8 cellular contexts compared by ENCODE assay signal in the genomic region with DNA sequence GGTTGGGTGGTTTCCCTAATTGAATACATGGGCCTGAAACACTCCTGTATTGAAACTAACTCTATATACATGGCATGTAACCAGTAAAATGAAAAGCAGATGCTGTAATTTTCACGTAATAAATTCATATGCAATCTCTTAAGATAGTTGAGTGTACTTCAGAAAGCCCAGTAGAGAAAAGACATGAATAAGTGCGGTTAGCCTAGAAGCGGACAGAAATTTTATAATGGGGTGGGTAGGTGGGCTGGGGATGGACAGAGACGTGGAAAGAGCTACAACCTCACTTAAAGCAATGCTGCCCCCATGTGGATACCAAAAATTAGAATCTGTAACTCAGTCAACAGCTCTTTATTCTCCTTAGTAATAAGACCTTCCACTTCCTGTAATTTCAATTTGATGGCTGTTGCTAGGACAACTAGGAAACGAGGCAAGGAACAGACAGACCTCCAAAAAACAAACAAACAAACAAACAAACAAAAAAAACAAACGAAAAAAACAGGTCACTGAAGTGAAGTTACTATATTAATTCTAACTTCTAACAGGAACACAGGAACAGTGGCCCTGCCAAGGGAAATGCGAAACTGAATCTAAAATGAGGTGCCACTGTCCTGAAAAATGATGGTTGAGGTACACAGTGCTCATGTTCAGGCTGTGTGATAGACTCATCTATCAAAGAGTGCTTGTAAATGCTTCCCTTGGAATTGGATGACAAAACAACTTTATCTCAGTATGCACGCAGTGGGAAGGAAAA.
A peak's percentile ranks its signal among the peaks of the same experiment; 100 is the strongest.
DNase-seq lines count a peak whose midpoint lies in the region; ATAC-seq, FAIRE-seq and TF ChIP-seq lines count a peak whose summit lies in the region.

No MANE protein-coding gene starts in this region.

- no peak overlapping the region for H3K4me3 Mint-ChIP-seq in mesothelial cell of epicardium

- peaks cover 23% of the 10 kb centered on the region for H3K36me3 Mint-ChIP-seq in mesothelial cell of epicardium

- TF ChIP-seq CTCF in mesothelial cell of epicardium (IDR thresholded peaks at IDR 0.05; ENCODE audit: unreplicated experiment), result peak; percentile 46

- peaks cover 40% of the 10 kb centered on the region for H3K4me1 Mint-ChIP-seq in mesothelial cell of epicardium

- peaks cover 13% of the 10 kb centered on the region for H3K9me3 Mint-ChIP-seq in mesothelial cell of epicardium

- no peaks in the 10 kb centered on the region for H3K27me3 Mint-ChIP-seq in mesothelial cell of epicardium (ENCODE audit: low read depth)

- FAIRE-seq in RCC 7860 (lab: Jason Lieb, UNC), result no peak

- DNase-seq in GF-D8 (lab: John Stamatoyannopoulos, UW), result peak; percentile 12
- DNase-seq in LHCN-M2 (ENCODE audit: low read depth), result peak; percentile 74
- DNase-seq in RCC 7860 (ENCODE audit: low spot score), result peak; percentile 52
- DNase-seq in dermis blood vessel endothelial cell, result peak; percentile 88
- DNase-seq in mesothelial cell of epicardium (ENCODE audit: low spot score in 2 of 2, unreplicated experiment in 2 of 2), result no peak
- no peak for DNase-seq in cerebellar nuclear complex (lab: John Stamatoyannopoulos, UW)
- DNase-seq in activated CD8-positive, alpha-beta memory T cell treated with anti-CD3 and anti-CD28 coated beads, Interleukin-2, amount 50 U/mL, for 48 hours, result no peak

- no peak for ATAC-seq in HG02970 (IDR thresholded peaks at IDR 0.05; ENCODE audit: low FRiP score, unreplicated experiment)

- peak overlapping the region; percentile 81 for H3K27ac Mint-ChIP-seq in mesothelial cell of epicardium

Comparison
In these comparisons a context has a peak if more than half of its experiments do, and no peak if none do; other contexts are left out.
1. DNase-seq: peak in GF-D8 (single experiment), LHCN-M2 (single experiment), RCC 7860 (single experiment) and dermis blood vessel endothelial cell (single experiment); none in mesothelial cell of epicardium (0 of 2), cerebellar nuclear complex (0 of 2) and activated CD8-positive, alpha-beta memory T cell treated with anti-CD3 and anti-CD28 coated beads, Interleukin-2, amount 50 U/mL, for 48 hours (single experiment).